8 cellular contexts compared by ENCODE assay signal in genomic region chr7:2242541-2243482, GRCh38. TPM values are rescaled to one million over a fixed set of nuclear protein-coding genes. Genes with fewer than 3 reads are reported as not detected.
DNase-seq lines count a peak whose midpoint lies in the region; ATAC-seq and TF ChIP-seq lines count a peak whose summit lies in the region.

No MANE protein-coding gene starts in this region.

- intact Hi-C loops in esophagus squamous epithelium (cut with DNase I): loop anchor here (10.0 kb wide), 1 partner anchor 112 kb away; the partner anchor contains the start of gene EIF3B

- H3K4me2 ChIP-seq in parathyroid adenoma (ENCODE audit: low read length): peak overlapping the region; percentile 91

- no peak for ATAC-seq in HG02938 (IDR thresholded peaks at IDR 0.05; ENCODE audit: unreplicated experiment)

- no peak for TF ChIP-seq POLR2A in esophagus squamous epithelium (IDR thresholded peaks at IDR 0.05)

- H3K79me2 ChIP-seq in parathyroid adenoma: peaks cover 6% of the 10 kb centered on the region

- peaks cover 7 to 35% (median 17%) of the 10 kb centered on the region in 3 donors for H3K4me1 ChIP-seq in esophagus squamous epithelium
- peaks cover 4% of the 10 kb centered on the region for H3K4me1 ChIP-seq in parathyroid adenoma

- H2AFZ ChIP-seq in parathyroid adenoma: peak overlapping the region; percentile 98

- peaks cover 6 to 21% (median 7%) of the 10 kb centered on the region in 3 donors for H3K36me3 ChIP-seq in esophagus squamous epithelium
- no peaks in the 10 kb centered on the region for H3K36me3 ChIP-seq in parathyroid adenoma (ENCODE audit: control insufficient read depth, insufficient read depth, low read length)

- no peaks in the 10 kb centered on the region for H3K36me3 Mint-ChIP-seq in IgD-negative memory B cell

- H3K9ac ChIP-seq in parathyroid adenoma: no peak overlapping the region

- peak; percentile 81 for DNase-seq in activated CD8-positive, alpha-beta memory T cell treated with anti-CD3 and anti-CD28 coated beads for 24 hours
- DNase-seq in activated CD8-positive, alpha-beta memory T cell treated with anti-CD3 and anti-CD28 coated beads, Interleukin-2, amount 50 U/mL, for 4 hours: no peak
- DNase-seq in esophagus squamous epithelium (lab: John Stamatoyannopoulos, UW): no peak
- DNase-seq in NCI-H2081 treated with DMSO at 0.1 percent for 48 hours (lab: John Stamatoyannopoulos, UW): no peak

- peaks cover 8 to 22% (median 12%) of the 10 kb centered on the region in 3 donors for H3K4me1 Mint-ChIP-seq in IgD-negative memory B cell

- peak overlapping the region; percentile 60 to 100 (median 96) for H3K4me3 ChIP-seq in esophagus squamous epithelium
- H3K4me3 ChIP-seq in parathyroid adenoma (ENCODE audit: low read depth, low read length): peak overlapping the region; percentile 86

- H3K27me3 Mint-ChIP-seq in IgD-negative memory B cell: no peaks in the 10 kb centered on the region

- peak overlapping the region; percentile 92 to 98 (median 92) for H3K27ac Mint-ChIP-seq in IgD-negative memory B cell

- 20 to 26% methylated on average over 19 of the region's 21 CpGs for WGBS in esophagus squamous epithelium, 2 donors

- no peaks in the 10 kb centered on the region for H3K27me3 ChIP-seq in esophagus squamous epithelium
- H3K27me3 ChIP-seq in parathyroid adenoma (ENCODE audit: control insufficient read depth, insufficient read depth, low read length): no peaks in the 10 kb centered on the region

- H3K27ac ChIP-seq in VCaP (peak overlapping the region; percentile 84), esophagus squamous epithelium (peak overlapping the region; percentile 63 to 91 (median 83)), parathyroid adenoma (no peak overlapping the region)

- H3K9me3 ChIP-seq in esophagus squamous epithelium (no peaks in the 10 kb centered on the region), parathyroid adenoma (ENCODE audit: control insufficient read depth, low read length) (no peaks in the 10 kb centered on the region)

- H3K9me3 Mint-ChIP-seq in IgD-negative memory B cell: no peaks in the 10 kb centered on the region

- TF ChIP-seq CTCF in VCaP (conservative IDR thresholded peaks at IDR 0.05) (no peak), esophagus squamous epithelium (IDR thresholded peaks at IDR 0.05) (peak in 2 of 6 experiments; percentile 27 to 32), parathyroid adenoma (IDR thresholded peaks at IDR 0.05) (no peak)

- peak overlapping the region; percentile 88 to 97 (median 96) for H3K4me3 Mint-ChIP-seq in IgD-negative memory B cell

RNA-seq across cellular contexts. Expression of gene NUDT1, which starts 0.8 kb away (rescaled TPM):
- polyA plus RNA-seq in IgD-negative memory B cell: 52.1 TPM
- 10 to 100 TPM; 16.3 to 51.7 (median 28.2) TPM for total RNA-seq in esophagus squamous epithelium

RNA-seq across cellular contexts. Expression of gene MRM2, which starts 0.8 kb away (rescaled TPM):
- polyA plus RNA-seq in IgD-negative memory B cell: 67.8 TPM
- 10 to 100 TPM; 16.8 to 31.5 (median 17.9) TPM for total RNA-seq in esophagus squamous epithelium

RNA-seq across cellular contexts. Expression of gene MAD1L1, which starts 10.1 kb away (rescaled TPM):
- polyA plus RNA-seq in IgD-negative memory B cell: 133 TPM
- total RNA-seq in esophagus squamous epithelium: 10 to 100 TPM; 16.6 to 40.4 (median 30.2) TPM
